Comparison of ENCODE assay signal across 1 cellular context in the genomic region with DNA sequence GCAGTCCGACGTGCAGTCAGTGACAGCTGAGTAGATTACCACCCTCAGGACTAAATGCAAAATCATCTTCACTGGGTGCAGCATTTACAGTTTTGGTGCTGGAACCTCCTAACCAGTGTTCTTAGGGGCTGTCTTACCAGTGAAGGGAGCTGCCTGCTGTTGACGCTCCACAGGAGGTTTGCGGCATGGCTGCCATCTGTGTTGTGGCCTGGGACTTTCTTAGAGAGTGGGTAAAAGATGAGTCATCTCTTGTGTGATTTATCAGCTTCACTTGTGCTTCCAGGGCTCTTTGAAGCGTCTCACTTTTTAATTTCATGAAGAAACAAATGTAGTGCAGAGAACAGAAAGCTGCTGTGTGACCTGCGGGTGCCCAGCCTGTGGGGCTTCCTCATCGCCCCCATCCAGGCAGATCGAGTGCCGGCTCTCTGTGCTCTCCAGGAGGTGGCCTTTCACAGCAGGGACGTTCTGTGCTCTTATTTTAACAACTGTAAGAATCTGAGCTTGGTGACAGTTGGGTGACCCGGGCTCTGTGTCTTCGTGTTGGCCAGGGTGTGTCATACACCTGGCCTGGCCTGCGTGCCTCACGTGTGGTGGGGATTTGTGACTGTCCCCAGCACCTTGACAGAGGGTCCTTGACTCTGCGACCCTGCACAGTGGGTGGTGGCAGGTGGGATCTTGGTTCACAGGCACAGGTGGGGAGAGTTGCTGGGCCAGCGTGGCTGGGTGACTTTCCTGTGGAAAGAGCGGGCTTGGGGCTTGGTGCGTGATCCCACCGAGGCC.
TF ChIP-seq lines count a peak whose summit lies in the region.

No MANE protein-coding gene starts in this region.

TF ChIP-seq in H1, 55 proteins besides CTCF, POLR2A, EP300 and RAD21:
- no peak for TF ChIP-seq RNF2 (IDR thresholded peaks at IDR 0.05; ENCODE audit: borderline replicate concordance, low read depth, low read length, missing control alignments, poor library complexity, severe bottlenecking)
- TF ChIP-seq EGR1 (IDR thresholded peaks at IDR 0.05; ENCODE audit: borderline replicate concordance, low read depth, low read length) = no peak
- no peak for TF ChIP-seq FOSL1 (IDR thresholded peaks at IDR 0.05; ENCODE audit: insufficient read depth, low read depth, low read length)
- TF ChIP-seq, protein P1, sequence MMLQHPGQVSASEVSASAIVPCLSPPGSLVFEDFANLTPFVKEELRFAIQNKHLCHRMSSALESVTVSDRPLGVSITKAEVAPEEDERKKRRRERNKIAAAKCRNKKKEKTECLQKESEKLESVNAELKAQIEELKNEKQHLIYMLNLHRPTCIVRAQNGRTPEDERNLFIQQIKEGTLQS (IDR thresholded peaks at IDR 0.05; ENCODE audit: insufficient read depth, low read depth, low read length) = no peak
- TF ChIP-seq SIRT6 (IDR thresholded peaks at IDR 0.05; ENCODE audit: low read length) = no peak
- TF ChIP-seq BACH1 (IDR thresholded peaks at IDR 0.05; ENCODE audit: low read length) = no peak
- no peak for TF ChIP-seq BRCA1 (IDR thresholded peaks at IDR 0.05; ENCODE audit: low read depth, low read length)
- no peak for TF ChIP-seq PHF8 (conservative IDR thresholded peaks at IDR 0.05; ENCODE audit: low read depth, low read length)
- TF ChIP-seq MAFK (IDR thresholded peaks at IDR 0.05; ENCODE audit: low read depth, low read length) = no peak
- TF ChIP-seq CREB1 (IDR thresholded peaks at IDR 0.05) = no peak
